Comparison of ENCODE assay signal across 10 cellular contexts in the genomic region with DNA sequence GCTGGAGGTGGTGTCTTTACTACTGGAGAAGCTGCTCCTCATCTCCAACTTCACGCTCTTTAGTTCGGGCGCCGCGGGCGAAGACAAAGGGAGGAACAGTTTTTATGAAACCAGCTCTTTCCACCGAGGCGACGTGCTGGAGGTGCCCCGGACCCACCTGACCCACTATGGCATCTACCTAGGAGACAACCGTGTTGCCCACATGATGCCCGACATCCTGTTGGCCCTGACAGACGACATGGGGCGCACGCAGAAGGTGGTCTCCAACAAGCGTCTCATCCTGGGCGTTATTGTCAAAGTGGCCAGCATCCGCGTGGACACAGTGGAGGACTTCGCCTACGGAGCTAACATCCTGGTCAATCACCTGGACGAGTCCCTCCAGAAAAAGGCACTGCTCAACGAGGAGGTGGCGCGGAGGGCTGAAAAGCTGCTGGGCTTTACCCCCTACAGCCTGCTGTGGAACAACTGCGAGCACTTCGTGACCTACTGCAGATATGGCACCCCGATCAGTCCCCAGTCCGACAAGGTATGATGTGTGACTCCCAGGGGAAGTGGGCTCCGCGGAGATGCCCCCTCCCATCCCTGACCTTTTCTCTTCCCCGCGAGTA. TPM values are rescaled to one million over a fixed set of nuclear protein-coding genes. Genes with fewer than 3 reads are reported as not detected.
DNase-seq lines count a peak whose midpoint lies in the region; ATAC-seq and TF ChIP-seq lines count a peak whose summit lies in the region.
"Had no signal": no experiment of that assay in that cellular context is flagged by ENCODE, and none has a peak within 500 bp of the region (broad histone marks: within the 10 kb centered on the region; RNA-seq: fewer than 3 reads in every experiment).

No MANE protein-coding gene starts in this region.

- TF ChIP-seq POLR2A in Peyer's patch (IDR thresholded peaks at IDR 0.05) = no peak

- peaks cover 9% of the 10 kb centered on the region for H3K4me1 ChIP-seq in CD4-positive, CD25-positive, alpha-beta regulatory T cell (ENCODE audit: control insufficient read depth, insufficient read depth, low read length, poor library complexity, severe bottlenecking)
- H3K4me1 ChIP-seq in Peyer's patch (peaks cover 0 to 20% (median 0%) of the 10 kb centered on the region in 4 donors), osteoblast (ENCODE audit: insufficient read depth, low read length) (no peaks in the 10 kb centered on the region)

- H3K9me3 ChIP-seq in CD4-positive, CD25-positive, alpha-beta regulatory T cell (ENCODE audit: control insufficient read depth in 2 of 2, low read length in 2 of 2) = no peaks in the 10 kb centered on the region
- no peaks in the 10 kb centered on the region for H3K9me3 ChIP-seq in Peyer's patch
- no peaks in the 10 kb centered on the region for H3K9me3 ChIP-seq in osteoblast (ENCODE audit: low read depth, low read length)

- no peaks in the 10 kb centered on the region for H3K36me3 Mint-ChIP-seq in CD4-positive, CD25-positive, alpha-beta regulatory T cell

- peaks cover 17% of the 10 kb centered on the region for H3K27me3 ChIP-seq in CD4-positive, CD25-positive, alpha-beta regulatory T cell (ENCODE audit: control insufficient read depth, insufficient read depth, low read length)
- peaks cover 0 to 18% of the 10 kb centered on the region in 2 donors for H3K27me3 ChIP-seq in Peyer's patch
- H3K27me3 ChIP-seq in osteoblast (ENCODE audit: insufficient read depth, low read length) = peaks cover 44% of the 10 kb centered on the region

- no peak overlapping the region for H3K4me3 ChIP-seq in CD4-positive, CD25-positive, alpha-beta regulatory T cell (ENCODE audit: low read depth, low read length)
- H3K4me3 ChIP-seq in Peyer's patch = peak overlapping the region; percentile 31 to 77 (median 50)
- peak overlapping the region; percentile 70 for H3K4me3 ChIP-seq in epithelial cell of esophagus (ENCODE audit: low read length)
- H3K4me3 ChIP-seq in osteoblast (ENCODE audit: insufficient read depth, low read length) = no peak overlapping the region

- H3K4me3 Mint-ChIP-seq in CD4-positive, CD25-positive, alpha-beta regulatory T cell = peak overlapping the region in 3 of 4 donors; percentile 83 to 88 (median 87)

- H3K27me3 Mint-ChIP-seq in CD4-positive, CD25-positive, alpha-beta regulatory T cell = peaks cover 70% of the 10 kb centered on the region

- no peak for ATAC-seq in CD4-positive, CD25-positive, alpha-beta regulatory T cell (ENCODE audit: low read depth in 2 of 2)

- peaks cover 0 to 22% (median 4%) of the 10 kb centered on the region in 4 donors for H3K4me1 Mint-ChIP-seq in CD4-positive, CD25-positive, alpha-beta regulatory T cell

- H3K27ac ChIP-seq in CD4-positive, CD25-positive, alpha-beta regulatory T cell (ENCODE audit: insufficient read depth, low read length, poor library complexity, severe bottlenecking) = no peak overlapping the region
- H3K27ac ChIP-seq in Peyer's patch = peak overlapping the region in 1 of 4 donors; percentile 69
- no peak overlapping the region for H3K27ac ChIP-seq in osteoblast (ENCODE audit: low read depth, low read length)

- TF ChIP-seq CTCF in Peyer's patch (IDR thresholded peaks at IDR 0.05) = no peak
- no peak for TF ChIP-seq CTCF in epithelial cell of esophagus (IDR thresholded peaks at IDR 0.05; ENCODE audit: insufficient read depth, low read depth, low read length, missing control alignments)
- TF ChIP-seq CTCF in osteoblast (IDR thresholded peaks at IDR 0.05; ENCODE audit: extremely low read depth, low read depth, low read length) = no peak

- H3K9me3 Mint-ChIP-seq in CD4-positive, CD25-positive, alpha-beta regulatory T cell = peaks cover 0 to 12% (median 0%) of the 10 kb centered on the region in 7 donors

- no peak overlapping the region for H3K27ac Mint-ChIP-seq in CD4-positive, CD25-positive, alpha-beta regulatory T cell

- DNase-seq in CD4-positive, CD25-positive, alpha-beta regulatory T cell = peak in 1 of 3 donors; percentile 2
- no peak for DNase-seq in Peyer's patch
- no peak for DNase-seq in epithelial cell of esophagus (ENCODE audit: low read depth)
- peak; percentile 44 for DNase-seq in osteoblast (ENCODE audit: insufficient read length, low spot score, missing footprints)
- DNase-seq in DMS79 (lab: John Stamatoyannopoulos, UW) = no peak
- DNase-seq in Kasumi-1 (lab: John Stamatoyannopoulos, UW) = no peak
- DNase-seq in COLO668 (lab: John Stamatoyannopoulos, UW; ENCODE audit: unreplicated experiment) = no peak
- no peak for DNase-seq in KG1 (lab: John Stamatoyannopoulos, UW)

- no peak overlapping the region for H3K4me2 ChIP-seq in osteoblast (ENCODE audit: insufficient read depth, low read length)

- H3K36me3 ChIP-seq in CD4-positive, CD25-positive, alpha-beta regulatory T cell (ENCODE audit: control insufficient read depth, insufficient read depth, low read length) = no peaks in the 10 kb centered on the region
- H3K36me3 ChIP-seq in Peyer's patch = no peaks in the 10 kb centered on the region
- no peaks in the 10 kb centered on the region for H3K36me3 ChIP-seq in osteoblast (ENCODE audit: insufficient read depth, low read length)

- no peak overlapping the region for H2AFZ ChIP-seq in osteoblast (ENCODE audit: low read length)

- H3K79me2 ChIP-seq in osteoblast (ENCODE audit: insufficient read depth, low read length) = no peaks in the 10 kb centered on the region

- H4K20me1 ChIP-seq in osteoblast (ENCODE audit: insufficient read depth, low read length) = no peaks in the 10 kb centered on the region

RNA-seq across cellular contexts. Expression of gene LRAT, which starts 0.6 kb away (rescaled TPM):
- total RNA-seq in CD4-positive, CD25-positive, alpha-beta regulatory T cell = not detected
- polyA plus RNA-seq in CD4-positive, CD25-positive, alpha-beta regulatory T cell = not detected
- 1 to 10 TPM in 3 of 4 donors, not detected in 1; 2.8 to 7.4 (median 2.9) TPM for total RNA-seq in Peyer's patch
- not detected in 2 replicates for total RNA-seq in osteoblast
- total RNA-seq: mononuclear cell had no signal

RNA-seq across cellular contexts. Expression of gene RBM46, which starts 36.6 kb away (rescaled TPM):
- total RNA-seq in CD4-positive, CD25-positive, alpha-beta regulatory T cell = not detected
- not detected for polyA plus RNA-seq in CD4-positive, CD25-positive, alpha-beta regulatory T cell
- total RNA-seq in Peyer's patch (not detected), osteoblast (not detected in 2 replicates)
- total RNA-seq: mononuclear cell, RPMI7951 had no signal

Comparison
In these comparisons a context has a peak if more than half of its experiments do, and no peak if none do; other contexts are left out.
1. H3K4me3 ChIP-seq: peak in Peyer's patch (4 of 4) and epithelial cell of esophagus (single experiment); none in CD4-positive, CD25-positive, alpha-beta regulatory T cell (single experiment) and osteoblast (single experiment).